ENCODE assay signal across 13 cellular contexts in genomic region chr15:66775127-66776105, GRCh38.
A peak's percentile ranks its signal among the peaks of the same experiment; 100 is the strongest.
DNase-seq lines count a peak whose midpoint lies in the region; ATAC-seq, FAIRE-seq and TF ChIP-seq lines count a peak whose summit lies in the region.
"Had no signal": no experiment of that assay in that cellular context is flagged by ENCODE, and none has a peak within 500 bp of the region (broad histone marks: within the 10 kb centered on the region; RNA-seq: fewer than 3 reads in every experiment).

No MANE protein-coding gene starts in this region.

- H3K27me3 ChIP-seq in BE2C (no peaks in the 10 kb centered on the region), heart left ventricle (no peaks in the 10 kb centered on the region)

- no peak for FAIRE-seq in H54 (lab: Jason Lieb, UNC)

- TF ChIP-seq POLR2A in heart left ventricle (IDR thresholded peaks at IDR 0.05) (no peak), H54 (IDR thresholded peaks at IDR 0.05; ENCODE audit: low read depth, low read length) (no peak)

- no peak for TF ChIP-seq CTCF in BE2C (IDR thresholded peaks at IDR 0.05; ENCODE audit: low read depth, low read length)
- TF ChIP-seq CTCF in heart left ventricle (IDR thresholded peaks at IDR 0.05) = no peak

- H3K36me3 ChIP-seq in BE2C (peaks cover 15% of the 10 kb centered on the region), heart left ventricle (no peaks in the 10 kb centered on the region)

- DNase-seq in BE2C (peak; percentile 56), heart left ventricle (peak; percentile 58 to 76 (median 66)), putamen (ENCODE audit: low spot score) (peak; percentile 14), dermis blood vessel endothelial cell (no peak), iPS-NIHi11 (ENCODE audit: low spot score) (no peak), H54 (ENCODE audit: insufficient read length, low spot score) (no peak)
- no peak for DNase-seq in stimulated activated naive CD8-positive, alpha-beta T cell treated with anti-CD3 and anti-CD28 coated beads, Interleukin-15, Interleukin-2, amounts not matched to agents 100 U/mL and 50 U/mL, for 24 hours
- DNase-seq: activated CD4-positive, alpha-beta T cell treated with anti-CD3 and anti-CD28 coated beads for 48 hours; cerebellar nuclear complex; naive B cell; NCI-H187 had no signal

- H3K4me1 ChIP-seq in BE2C (peaks cover 39% of the 10 kb centered on the region), heart left ventricle (peaks cover 0 to 88% (median 39%) of the 10 kb centered on the region in 12 donors)

- H3K27ac ChIP-seq in heart left ventricle = peak overlapping the region in 7 of 12 donors; percentile 33 to 79 (median 65)
- H3K27ac ChIP-seq: KMS-11 had no signal

- intact Hi-C loops in heart left ventricle (cut with DNase I) = loop anchor here (2.0 to 5.0 kb wide), 8 partner anchors 73 to 173 kb away; partner anchors contain the start of gene SMAD6 (in 1 of the 10)

- WGBS in heart left ventricle, 4 donors = 75 to 81% (median 78%) methylated on average over 18 of the region's 18 CpGs

- no peak overlapping the region for H3K4me3 ChIP-seq in BE2C (ENCODE audit: low read depth, low read length)
- H3K4me3 ChIP-seq in heart left ventricle = no peak overlapping the region

- H3K9me3 ChIP-seq in BE2C (no peaks in the 10 kb centered on the region), heart left ventricle (no peaks in the 10 kb centered on the region)

- no peak for ATAC-seq in SK-N-SH treated with all-trans-retinoic acid at 6 μM for 48 hours
- peak in 3 of 4 donors; percentile 50 to 63 (median 62) for ATAC-seq in heart left ventricle
- no peak for ATAC-seq in stimulated activated naive CD8-positive, alpha-beta T cell treated with anti-CD3 and anti-CD28 coated beads, Interleukin-15, Interleukin-2, amounts not matched to agents 100 U/mL and 50 U/mL, for 24 hours

TF ChIP-seq in SK-N-SH treated with all-trans-retinoic acid at 6 μM for 48 hours, 23 proteins besides CTCF, POLR2A, EP300 and RAD21:
- no peak for TF ChIP-seq ZC3H10 (CRISPR knock-in tag; IDR thresholded peaks at IDR 0.05)
- no peak for TF ChIP-seq PATZ1 (CRISPR knock-in tag; IDR thresholded peaks at IDR 0.05; ENCODE audit: borderline replicate concordance)
- peak; percentile 23; the same call in 1 of the 2 replicates for TF ChIP-seq ISL1 (CRISPR knock-in tag; IDR thresholded peaks at IDR 0.05)
- TF ChIP-seq TSHZ2 (CRISPR knock-in tag; IDR thresholded peaks at IDR 0.05) = no peak
- no peak for TF ChIP-seq TOX (CRISPR knock-in tag; IDR thresholded peaks at IDR 0.05; ENCODE audit: borderline replicate concordance)
- TF ChIP-seq SNAI2 (CRISPR knock-in tag; IDR thresholded peaks at IDR 0.05) = no peak
- no peak for TF ChIP-seq CSDC2 (CRISPR knock-in tag; IDR thresholded peaks at IDR 0.05)
- no peak for TF ChIP-seq TCF4 (CRISPR knock-in tag; IDR thresholded peaks at IDR 0.05; ENCODE audit: borderline replicate concordance)

Comparison
In these comparisons a context has a peak if more than half of its experiments do, and no peak if none do; other contexts are left out.
1. DNase-seq: peak in BE2C (single experiment), heart left ventricle (5 of 5) and putamen (single experiment); none in dermis blood vessel endothelial cell (single experiment), stimulated activated naive CD8-positive, alpha-beta T cell treated with anti-CD3 and anti-CD28 coated beads, Interleukin-15, Interleukin-2, amounts not matched to agents 100 U/mL and 50 U/mL, for 24 hours (single experiment), iPS-NIHi11 (single experiment) and H54 (single experiment).
2. ATAC-seq: peak in heart left ventricle (3 of 4); none in SK-N-SH treated with all-trans-retinoic acid at 6 μM for 48 hours (single experiment) and stimulated activated naive CD8-positive, alpha-beta T cell treated with anti-CD3 and anti-CD28 coated beads, Interleukin-15, Interleukin-2, amounts not matched to agents 100 U/mL and 50 U/mL, for 24 hours (single experiment).